ENCODE assay signal across 23 cellular contexts in genomic region chr13:106352850-106353249, GRCh38.
"Had no signal": no experiment of that assay in that cellular context is flagged by ENCODE, and none has a peak within 500 bp of the region (broad histone marks: within the 10 kb centered on the region; RNA-seq: fewer than 3 reads in every experiment).

No MANE protein-coding gene starts in this region.

- H3K4me1 ChIP-seq: right lobe of liver, vagina had no signal

- DNase-seq: hippocampal formation; kidney; left colon; left lung; lower lobe of right lung; mammary epithelial cell; mesendoderm; naive B cell; ovary; right lobe of liver; stimulated activated CD4-positive, alpha-beta T cell treated with anti-CD3 and anti-CD28 coated beads, Interleukin-1b, Interleukin-23, amount 100 ng/mL, for 48 hours; stimulated activated CD4-positive, alpha-beta T cell treated with anti-CD3 and anti-CD28 coated beads, Interleukin-2, amount 100 ng/mL, for 48 hours; stimulated activated CD4-positive, alpha-beta T cell treated with anti-CD3 and anti-CD28 coated beads, Interleukin-4, amount 100 ng/mL, for 4 hours; stimulated activated CD8-positive, alpha-beta memory T cell treated with anti-CD3 and anti-CD28 coated beads, Interleukin-4, amount 100 ng/mL, for 48 hours; stimulated activated naive CD4-positive, alpha-beta T cell treated with Interleukin-2 at 50 U/mL for 16 hours; stimulated activated naive CD8-positive, alpha-beta T cell treated with anti-CD3 and anti-CD28 coated beads, Interleukin-15, amount 100 ng/mL, for 72 hours; substantia nigra had no signal

- H3K9me3 ChIP-seq: left lung, lower lobe of right lung, ovary, right atrium auricular region, right lobe of liver, tibial nerve, vagina had no signal

- H3K27me3 ChIP-seq: ovary, right atrium auricular region, right lobe of liver, vagina had no signal

- ATAC-seq: left colon; left lung; lower lobe of right lung; natural killer cell treated with Interleukin-12 subunit alpha and Interleukin-12 subunit beta and Interleukin-15 and Interleukin-18, amount 100 ng/mL, for 72 hours; right lobe of liver; stimulated activated memory B cell treated with anti-CD40 and anti-IgM and Interleukin-4, amounts not matched to agents 10 μg/mL and 1 μg/mL and 100 μg/mL, for 72 hours; stimulated activated naive CD8-positive, alpha-beta T cell treated with anti-CD3 and anti-CD28 coated beads, Interleukin-15, amount 100 ng/mL, for 72 hours had no signal

- H3K27ac ChIP-seq: left lung, lower lobe of right lung, ovary, right atrium auricular region, right lobe of liver, tibial nerve, vagina had no signal

- H3K4me3 ChIP-seq: left lung, lower lobe of right lung, ovary, right atrium auricular region, right lobe of liver, smooth muscle cell, tibial nerve, vagina had no signal

- H3K36me3 ChIP-seq: left lung, lower lobe of right lung, ovary, right atrium auricular region, right lobe of liver, tibial nerve, vagina had no signal
